21 cellular contexts compared by ENCODE assay signal in genomic region chr12:22051114-22051698, GRCh38.
"Had no signal": no experiment of that assay in that cellular context is flagged by ENCODE, and none has a peak within 500 bp of the region (broad histone marks: within the 10 kb centered on the region; RNA-seq: fewer than 3 reads in every experiment).

No MANE protein-coding gene starts in this region.

- FAIRE-seq: astrocyte, frontal cortex had no signal

- DNase-seq: activated CD4-positive, alpha-beta T cell treated with anti-CD3 and anti-CD28 coated beads, Interleukin-2, amount 10 ng/mL, durations not matched to agents 7 days and 5 days; activated CD4-positive, CD25-positive, alpha-beta regulatory T cell; activated naive CD4-positive, alpha-beta T cell treated with anti-CD3 and anti-CD28 coated beads for 36 hours; activated T-cell treated with anti-CD3 and anti-CD28 coated beads for 4 hours; dorsolateral prefrontal cortex; head of caudate nucleus; islet precursor cell; mammary epithelial cell; naive B cell; retina; stimulated activated CD4-positive, alpha-beta T cell treated with anti-CD3 and anti-CD28 coated beads, Interleukin-4, amount 100 ng/mL, for 24 hours; stimulated activated naive CD4-positive, alpha-beta T cell treated with Interleukin-2 at 50 U/mL for 16 hours; testis; upper lobe of right lung had no signal

- H3K4me2 ChIP-seq: neural progenitor cell had no signal

- H3K27ac Mint-ChIP-seq: activated CD4-positive, alpha-beta T cell treated with anti-CD3 and anti-CD28 coated beads, Interleukin-2, amount 10 ng/mL, durations not matched to agents 7 days and 5 days; activated naive CD4-positive, alpha-beta T cell treated with anti-CD3 and anti-CD28 coated beads for 36 hours; activated T-helper 17 cell treated with anti-CD3 and anti-CD28 coated beads, Interleukin-2, amount 50 U/mL, for 72 hours; neural progenitor cell; T-helper 2 cell treated with Interferon-gamma antibody and Interleukin-4, amounts not matched to agents 5 μg/mL and 100 μg/mL, for 36 hours had no signal

- H3K9ac ChIP-seq: neural progenitor cell had no signal

- H3K27me3 ChIP-seq: cardiac muscle cell, dorsolateral prefrontal cortex, esophagus muscularis mucosa, neural progenitor cell, testis, upper lobe of right lung had no signal

- H3K27ac ChIP-seq: cardiac muscle cell, esophagus muscularis mucosa, neural progenitor cell had no signal

- H3K4me3 ChIP-seq: cardiac muscle cell, esophagus muscularis mucosa, neural progenitor cell, testis, upper lobe of right lung had no signal

- H3K9me3 Mint-ChIP-seq: activated CD4-positive, alpha-beta T cell treated with anti-CD3 and anti-CD28 coated beads, Interleukin-2, amount 10 ng/mL, durations not matched to agents 7 days and 5 days; activated naive CD4-positive, alpha-beta T cell treated with anti-CD3 and anti-CD28 coated beads for 36 hours; activated T-helper 17 cell treated with anti-CD3 and anti-CD28 coated beads, Interleukin-2, amount 50 U/mL, for 72 hours; naive B cell; neural progenitor cell; T-helper 2 cell treated with Interferon-gamma antibody and Interleukin-4, amounts not matched to agents 5 μg/mL and 100 μg/mL, for 36 hours had no signal

- H2AFZ ChIP-seq: neural progenitor cell had no signal

- H3K36me3 ChIP-seq: neural progenitor cell had no signal

- H3K9me3 ChIP-seq: esophagus muscularis mucosa, testis, upper lobe of right lung had no signal

- H3K27me3 Mint-ChIP-seq: activated CD4-positive, alpha-beta T cell treated with anti-CD3 and anti-CD28 coated beads, Interleukin-2, amount 10 ng/mL, durations not matched to agents 7 days and 5 days; activated T-helper 17 cell treated with anti-CD3 and anti-CD28 coated beads, Interleukin-2, amount 50 U/mL, for 72 hours; naive B cell had no signal

- H3K4me3 Mint-ChIP-seq: activated CD4-positive, alpha-beta T cell treated with anti-CD3 and anti-CD28 coated beads, Interleukin-2, amount 10 ng/mL, durations not matched to agents 7 days and 5 days; activated naive CD4-positive, alpha-beta T cell treated with anti-CD3 and anti-CD28 coated beads for 36 hours; activated T-helper 17 cell treated with anti-CD3 and anti-CD28 coated beads, Interleukin-2, amount 50 U/mL, for 72 hours; naive B cell; neural progenitor cell; T-helper 2 cell treated with Interferon-gamma antibody and Interleukin-4, amounts not matched to agents 5 μg/mL and 100 μg/mL, for 36 hours had no signal

- ATAC-seq: activated T-helper 17 cell treated with anti-CD3 and anti-CD28 coated beads, Interleukin-2, amount 50 U/mL, for 72 hours; upper lobe of right lung had no signal
